In the genomic region with DNA sequence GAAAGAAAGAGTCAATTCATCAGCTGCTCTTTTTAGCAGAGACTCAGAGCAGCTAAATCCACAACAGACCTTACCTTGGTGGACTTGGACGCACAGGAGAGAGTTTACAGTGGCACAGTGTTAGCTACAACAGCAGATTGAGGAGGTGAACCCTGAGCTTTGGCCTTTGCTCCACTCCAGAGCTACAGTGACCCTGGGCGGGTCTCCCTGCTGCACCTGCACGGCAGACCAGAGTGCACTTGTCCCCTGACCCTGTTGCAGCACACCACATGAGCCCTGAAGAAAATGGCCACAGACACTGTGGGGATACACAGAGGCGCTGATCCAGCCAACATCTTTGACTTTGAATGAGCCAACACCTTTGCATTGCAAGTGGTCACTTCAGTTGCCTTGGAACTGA, we compare ENCODE assay signal across 28 cellular contexts. TPM values are rescaled to one million over a fixed set of nuclear protein-coding genes. Genes with fewer than 3 reads are reported as not detected.
DNase-seq lines count a peak whose midpoint lies in the region; ATAC-seq, FAIRE-seq and TF ChIP-seq lines count a peak whose summit lies in the region.
"Had no signal": no experiment of that assay in that cellular context is flagged by ENCODE, and none has a peak within 500 bp of the region (broad histone marks: within the 10 kb centered on the region; RNA-seq: fewer than 3 reads in every experiment).

No MANE protein-coding gene starts in this region.

- H3K4me1 ChIP-seq in Caco-2 (peaks cover 42% of the 10 kb centered on the region), esophagus muscularis mucosa (no peaks in the 10 kb centered on the region), liver (ENCODE audit: control insufficient read depth in 4 of 4, insufficient read depth in 4 of 4, low read length in 3 of 4) (peaks cover 0 to 50% (median 41%) of the 10 kb centered on the region in 4 donors), small intestine (ENCODE audit: control insufficient read depth in 2 of 2, insufficient read depth in 1 of 2, low read depth in 1 of 2, low read length in 1 of 2) (peaks cover 4 to 10% of the 10 kb centered on the region in 2 donors)
- H3K4me1 ChIP-seq: BE2C had no signal

- no peak overlapping the region for H3K27ac Mint-ChIP-seq in Caco-2 (ENCODE audit: unreplicated experiment)
- no peak overlapping the region for H3K27ac Mint-ChIP-seq in activated naive CD4-positive, alpha-beta T cell treated with anti-CD3 and anti-CD28 coated beads, Interleukin-2, amount 10 ng/mL, durations not matched to agents 7 days and 5 days
- H3K27ac Mint-ChIP-seq: CD14-positive monocyte, IgD-negative memory B cell had no signal

- H3K36me3 ChIP-seq in Caco-2 (ENCODE audit: control insufficient read depth, insufficient read depth, low read length): peaks cover 2% of the 10 kb centered on the region; the same call in 1 of the 2 replicates
- H3K36me3 ChIP-seq in esophagus muscularis mucosa: no peaks in the 10 kb centered on the region
- no peaks in the 10 kb centered on the region for H3K36me3 ChIP-seq in liver (ENCODE audit: control insufficient read depth in 4 of 4, insufficient read depth in 3 of 4, low read depth in 1 of 4, low read length in 3 of 4)
- no peaks in the 10 kb centered on the region for H3K36me3 ChIP-seq in small intestine (ENCODE audit: control insufficient read depth in 2 of 2, insufficient read depth in 2 of 2, low read length in 2 of 2)
- H3K36me3 ChIP-seq: BE2C had no signal

- no peak for FAIRE-seq in small intestine (lab: Jason Lieb, UNC)
- FAIRE-seq: GM12892 had no signal

- DNase-seq in Caco-2 (peak; percentile 12 to 42), esophagus muscularis mucosa (ENCODE audit: extremely low spot score) (peak; percentile 55), small intestine (peak; percentile 92), NCI-H446 (lab: John Stamatoyannopoulos, UW) (no peak), iPS-NIHi11 (ENCODE audit: low spot score) (no peak)
- DNase-seq in activated naive CD4-positive, alpha-beta T cell treated with anti-CD3 and anti-CD28 coated beads, Interleukin-2, amount 10 ng/mL, durations not matched to agents 7 days and 5 days: no peak
- DNase-seq: 8988T, ACHN, BE2C, DMS153, DND-41, H7, MM.1S, NCI-H1048, NCI-H1417, NCI-H1694, NCI-H2029 treated with DMSO at 0.1 percent for 48 hours, NCI-H69, SHP77 had no signal

- POLR2A ChIA-PET in Caco-2 (lab: Charles Lee): no interaction called here

- no peaks in the 10 kb centered on the region for H3K27me3 Mint-ChIP-seq in Caco-2 (ENCODE audit: insufficient read depth, unreplicated experiment)
- no peaks in the 10 kb centered on the region for H3K27me3 Mint-ChIP-seq in activated naive CD4-positive, alpha-beta T cell treated with anti-CD3 and anti-CD28 coated beads, Interleukin-2, amount 10 ng/mL, durations not matched to agents 7 days and 5 days

- H3K4me1 Mint-ChIP-seq in Caco-2 (ENCODE audit: low read depth, unreplicated experiment): peaks cover 29% of the 10 kb centered on the region
- no peaks in the 10 kb centered on the region for H3K4me1 Mint-ChIP-seq in activated naive CD4-positive, alpha-beta T cell treated with anti-CD3 and anti-CD28 coated beads, Interleukin-2, amount 10 ng/mL, durations not matched to agents 7 days and 5 days
- H3K4me1 Mint-ChIP-seq: CD14-positive monocyte, IgD-negative memory B cell had no signal

- H3K9me3 ChIP-seq in Caco-2 (no peaks in the 10 kb centered on the region), esophagus muscularis mucosa (no peaks in the 10 kb centered on the region), liver (ENCODE audit: control insufficient read depth in 4 of 4, low read length in 3 of 4) (no peaks in the 10 kb centered on the region), small intestine (ENCODE audit: control insufficient read depth, low read depth) (no peaks in the 10 kb centered on the region)
- H3K9me3 ChIP-seq: BE2C had no signal

- peak; percentile 31 to 34 for TF ChIP-seq RAD21 in liver (IDR thresholded peaks at IDR 0.05)

- H3K9me3 Mint-ChIP-seq in Caco-2 (ENCODE audit: unreplicated experiment): no peaks in the 10 kb centered on the region
- H3K9me3 Mint-ChIP-seq in activated naive CD4-positive, alpha-beta T cell treated with anti-CD3 and anti-CD28 coated beads, Interleukin-2, amount 10 ng/mL, durations not matched to agents 7 days and 5 days: no peaks in the 10 kb centered on the region
- H3K9me3 Mint-ChIP-seq: IgD-negative memory B cell had no signal

- H3K4me3 Mint-ChIP-seq in Caco-2 (ENCODE audit: unreplicated experiment): no peak overlapping the region
- no peak overlapping the region for H3K4me3 Mint-ChIP-seq in activated naive CD4-positive, alpha-beta T cell treated with anti-CD3 and anti-CD28 coated beads, Interleukin-2, amount 10 ng/mL, durations not matched to agents 7 days and 5 days
- H3K4me3 Mint-ChIP-seq: CD14-positive monocyte, IgD-negative memory B cell had no signal

- H3K27ac ChIP-seq in esophagus muscularis mucosa (replicated peaks in 1 of 4): no peak overlapping the region
- peak overlapping the region; percentile 19 to 50 for H3K27ac ChIP-seq in liver (ENCODE audit: low read depth in 1 of 2, low read length in 2 of 2)
- H3K27ac ChIP-seq in small intestine (ENCODE audit: low read depth in 1 of 2, low read length in 1 of 2): peak overlapping the region in 1 of 2 donors; percentile 48
- H3K27ac ChIP-seq: KMS-11, RWPE1 had no signal

- no TSS peak for BruUV-seq in Caco-2 (replicated peaks; lab: Mats Ljungman, UMichigan)

- H3K36me3 Mint-ChIP-seq in Caco-2 (ENCODE audit: insufficient read depth, unreplicated experiment): peaks cover 81% of the 10 kb centered on the region
- no peaks in the 10 kb centered on the region for H3K36me3 Mint-ChIP-seq in activated naive CD4-positive, alpha-beta T cell treated with anti-CD3 and anti-CD28 coated beads, Interleukin-2, amount 10 ng/mL, durations not matched to agents 7 days and 5 days
- H3K36me3 Mint-ChIP-seq: CD14-positive monocyte, IgD-negative memory B cell had no signal

- H3K4me3 ChIP-seq in Caco-2 (ENCODE audit: low read depth, low read length) (no peak overlapping the region), esophagus muscularis mucosa (no peak overlapping the region), liver (ENCODE audit: low read depth in 1 of 3, low read length in 3 of 3) (peak overlapping the region in 1 of 3 donors; percentile 39), small intestine (ENCODE audit: low read depth in 1 of 2, low read length in 2 of 2) (no peak overlapping the region)

- H3K27me3 ChIP-seq in Caco-2 (replicated peaks; ENCODE audit: control insufficient read depth, insufficient read depth, low read length): no peaks in the 10 kb centered on the region
- no peaks in the 10 kb centered on the region for H3K27me3 ChIP-seq in esophagus muscularis mucosa
- H3K27me3 ChIP-seq in liver (ENCODE audit: control insufficient read depth in 4 of 4, insufficient read depth in 4 of 4, low read length in 3 of 4): no peaks in the 10 kb centered on the region
- H3K27me3 ChIP-seq in small intestine (ENCODE audit: control insufficient read depth in 2 of 2, insufficient read depth in 2 of 2, low read length in 2 of 2): no peaks in the 10 kb centered on the region

- TF ChIP-seq EP300 in esophagus muscularis mucosa (IDR thresholded peaks at IDR 0.05): no peak

- ATAC-seq in HG02973 (IDR thresholded peaks at IDR 0.05; ENCODE audit: unreplicated experiment): no peak

- intact Hi-C loops in Caco-2 (cut with micrococcal nuclease; ENCODE audit: unreplicated experiment): no loop called here
- intact Hi-C loops in esophagus muscularis mucosa (cut with DNase I): no loop called here

- no peak for TF ChIP-seq CTCF in Caco-2 (IDR thresholded peaks at IDR 0.05; ENCODE audit: insufficient read depth in 1 of 2, low read depth in 1 of 2, low read length in 1 of 2, severe bottlenecking in 1 of 2, unreplicated experiment in 1 of 2)
- no peak for TF ChIP-seq CTCF in esophagus muscularis mucosa (IDR thresholded peaks at IDR 0.05)
- no peak for TF ChIP-seq CTCF in liver (IDR thresholded peaks at IDR 0.05; ENCODE audit: low read depth, low read length, missing input control)

- CTCF ChIA-PET in Caco-2 (lab: Charles Lee): no interaction called here
- CTCF ChIA-PET in activated naive CD4-positive, alpha-beta T cell treated with anti-CD3 and anti-CD28 coated beads, Interleukin-2, amount 10 ng/mL, durations not matched to agents 7 days and 5 days (lab: Charles Lee): interaction anchor here (1.2 kb wide), 1 partner anchor 9 kb away, joined by 5 read pairs; no protein-coding TSS in a partner anchor

- 82% methylated on average over 4 of the region's 4 CpGs for WGBS in esophagus muscularis mucosa
- WGBS in liver: 42% methylated on average over 4 of the region's 4 CpGs
- 41 to 67% (median 58%) methylated on average over 4 of the region's 4 CpGs for WGBS in small intestine, 3 donors

- TF ChIP-seq POLR2A in esophagus muscularis mucosa (IDR thresholded peaks at IDR 0.05; ENCODE audit: low read depth): no peak

- H3K9ac ChIP-seq in liver (ENCODE audit: low read depth in 1 of 2, low read length in 2 of 2): no peak overlapping the region
- H3K9ac ChIP-seq: KMS-11 had no signal

TF ChIP-seq in liver, 16 proteins besides CTCF, POLR2A, EP300 and RAD21 (continues in another document):
- TF ChIP-seq FOXA1 (IDR thresholded peaks at IDR 0.05) (peak; percentile 68), GABPA (IDR thresholded peaks at IDR 0.05 in 1 of 2, conservative IDR thresholded peaks at IDR 0.05 in 1 of 2) (no peak), TAF1 (conservative IDR thresholded peaks at IDR 0.05) (no peak)

RNA-seq across cellular contexts. Expression of gene SLC19A3, which starts 11.0 kb away (rescaled TPM):
- total RNA-seq in Caco-2 (2022) (88.2 and 98.5 TPM in 2 replicates), esophagus muscularis mucosa (1 to 10 TPM in 1 of 4 donors, under 1 TPM in 3; 0.40 to 1.5 (median 0.69) TPM), liver (10 to 100 TPM; 12.4 to 12.9 TPM)
- polyA plus RNA-seq in liver (1 to 10 TPM; 4.2 to 4.5 TPM), small intestine (1 to 10 TPM; 4.0 to 8.4 (median 7.0) TPM)
- polyA plus RNA-seq: CD14-positive monocyte, IgD-negative memory B cell had no signal

RNA-seq across cellular contexts. Expression of gene SCYGR6, which starts 17.7 kb away (rescaled TPM):
- total RNA-seq in Caco-2 (2022): not detected in 2 replicates
- not detected for total RNA-seq in esophagus muscularis mucosa
- not detected for total RNA-seq in liver
- polyA plus RNA-seq in liver: not detected
- not detected for polyA plus RNA-seq in small intestine
- total RNA-seq: H7, NCI-H460, SK-MEL-5 had no signal
- polyA plus RNA-seq: CD14-positive monocyte, IgD-negative memory B cell had no signal

RNA-seq across cellular contexts. Expression of gene SCYGR7, which starts 21.3 kb away (rescaled TPM):
- total RNA-seq in Caco-2 (2022): not detected in 2 replicates
- total RNA-seq in esophagus muscularis mucosa: not detected
- total RNA-seq in liver: not detected
- polyA plus RNA-seq in liver: not detected
- polyA plus RNA-seq in small intestine: not detected
- total RNA-seq: H7, NCI-H460, SK-MEL-5 had no signal
- polyA plus RNA-seq: CD14-positive monocyte, IgD-negative memory B cell had no signal

RNA-seq across cellular contexts. Expression of gene SCYGR8, which starts 38.8 kb away (rescaled TPM):
- total RNA-seq in Caco-2 (2022) (not detected in 2 replicates), esophagus muscularis mucosa (not detected), liver (not detected)
- polyA plus RNA-seq in liver (not detected), small intestine (not detected)
- total RNA-seq: H7, NCI-H460, SK-MEL-5 had no signal
- polyA plus RNA-seq: CD14-positive monocyte, IgD-negative memory B cell had no signal

RNA-seq across cellular contexts. Expression of gene SCYGR5, which starts 40.3 kb away (rescaled TPM):
- total RNA-seq in Caco-2 (2022) (not detected in 2 replicates), esophagus muscularis mucosa (not detected), liver (not detected)
- polyA plus RNA-seq in liver (not detected), small intestine (not detected)
- total RNA-seq: H7, NCI-H460, SK-MEL-5 had no signal
- polyA plus RNA-seq: CD14-positive monocyte, IgD-negative memory B cell had no signal

Comparison
In these comparisons a context has a peak if more than half of its experiments do, and no peak if none do; other contexts are left out.
1. DNase-seq: peak in Caco-2 (2 of 2), esophagus muscularis mucosa (single experiment) and small intestine (single experiment); none in activated naive CD4-positive, alpha-beta T cell treated with anti-CD3 and anti-CD28 coated beads, Interleukin-2, amount 10 ng/mL, durations not matched to agents 7 days and 5 days (single experiment), NCI-H446 (0 of 2) and iPS-NIHi11 (single experiment).
2. H3K27ac ChIP-seq: peak in liver (2 of 2); none in esophagus muscularis mucosa (0 of 4).
3. RNA of gene SLC19A3, which starts 11.0 kb away (total RNA-seq): 88.2 to 98.5 TPM in Caco-2 and 12.4 to 12.9 TPM in liver; 0.40 to 1.5 TPM in esophagus muscularis mucosa; every median in the first group is over 4 times any median in the second.